Comparison of ENCODE assay signal across 19 cellular contexts in the genomic region with DNA sequence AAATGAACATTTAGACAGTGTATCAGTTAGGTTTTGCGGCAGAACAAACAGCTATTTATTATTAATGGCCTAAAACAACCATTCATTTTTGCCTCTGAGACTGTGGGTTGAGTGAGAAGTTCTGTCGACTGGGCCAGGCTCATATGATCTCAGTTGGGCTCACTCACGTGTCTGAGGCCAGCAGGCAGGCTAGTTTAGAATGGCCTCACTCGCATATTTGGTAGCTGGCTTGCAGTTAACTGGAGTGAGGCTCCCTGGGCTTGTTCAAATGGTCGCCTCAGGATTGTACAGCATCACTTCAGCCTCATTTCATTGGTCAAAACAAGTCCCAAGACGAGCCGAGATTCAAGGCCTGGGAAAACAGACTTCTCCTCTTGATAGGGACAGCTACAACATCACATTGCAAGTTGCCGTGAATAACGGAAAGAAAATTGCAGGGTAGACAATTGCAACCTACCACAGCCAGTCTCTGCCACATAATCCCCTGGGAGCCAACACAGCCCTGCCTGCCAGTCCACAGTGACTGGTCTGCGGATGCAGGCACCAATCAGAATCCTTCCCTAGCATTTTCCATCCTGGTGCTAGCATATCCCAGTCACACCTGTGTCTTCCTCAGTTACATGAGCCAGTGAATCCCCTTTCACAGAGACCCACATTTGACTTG. TPM values are rescaled to one million over a fixed set of nuclear protein-coding genes. Genes with fewer than 3 reads are reported as not detected.
DNase-seq lines count a peak whose midpoint lies in the region; ATAC-seq and TF ChIP-seq lines count a peak whose summit lies in the region.
"Had no signal": no experiment of that assay in that cellular context is flagged by ENCODE, and none has a peak within 500 bp of the region (broad histone marks: within the 10 kb centered on the region; RNA-seq: fewer than 3 reads in every experiment).

No MANE protein-coding gene starts in this region.

- DNase-seq in T-helper 1 cell (no peak), CD14-positive monocyte (ENCODE audit: low spot score) (no peak), SK-N-DZ (ENCODE audit: low spot score) (peak; percentile 38), lower lobe of right lung (peak; percentile 13), NCI-H1417 (lab: John Stamatoyannopoulos, UW) (no peak), GM19240 (ENCODE audit: insufficient read length, low spot score) (no peak)
- DNase-seq in stimulated activated CD4-positive, alpha-beta T cell treated with anti-CD3 and anti-CD28 coated beads, Interleukin-2, amount 100 ng/mL, for 24 hours, result no peak
- DNase-seq: adrenal gland; dermis blood vessel endothelial cell; DMS 273 treated with DMSO at 0.1 percent for 48 hours; foreskin fibroblast; NCI-H1436 treated with DMSO at 0.1 percent for 48 hours; stimulated activated CD4-positive, alpha-beta T cell treated with anti-CD3 and anti-CD28 coated beads, Interleukin-2, amount 100 ng/mL, for 48 hours; upper lobe of right lung had no signal

- no peak overlapping the region for H3K27ac ChIP-seq in lower lobe of right lung
- H3K27ac ChIP-seq: adrenal gland, hepatocyte, prostate gland had no signal

- H3K9me3 ChIP-seq in lower lobe of right lung, result no peaks in the 10 kb centered on the region
- H3K9me3 ChIP-seq: adrenal gland, prostate gland, upper lobe of right lung had no signal

- no peaks in the 10 kb centered on the region for H3K27me3 Mint-ChIP-seq in T-helper 1 cell treated with Interleukin-12 subunit alpha and Interleukin-12 subunit beta and Interleukin-4 antibody, amounts not matched to agents 30 μg/mL and 1 μg/mL, for 36 hours (ENCODE audit: low read depth)
- peaks cover 11 to 18% (median 12%) of the 10 kb centered on the region in 3 donors for H3K27me3 Mint-ChIP-seq in CD14-positive monocyte (ENCODE audit: low read depth in 3 of 3)
- H3K27me3 Mint-ChIP-seq: memory B cell had no signal

- ATAC-seq in lower lobe of right lung, result no peak

- H3K4me1 ChIP-seq in lower lobe of right lung, result peaks cover 13% of the 10 kb centered on the region
- H3K4me1 ChIP-seq: adrenal gland, prostate gland had no signal

- peaks cover 55% of the 10 kb centered on the region for H3K4me1 Mint-ChIP-seq in T-helper 1 cell treated with Interleukin-12 subunit alpha and Interleukin-12 subunit beta and Interleukin-4 antibody, amounts not matched to agents 30 μg/mL and 1 μg/mL, for 36 hours (ENCODE audit: low read depth)
- H3K4me1 Mint-ChIP-seq in CD14-positive monocyte, result peaks cover 56% of the 10 kb centered on the region

- H3K4me3 ChIP-seq in lower lobe of right lung, result no peak overlapping the region
- H3K4me3 ChIP-seq: adrenal gland, hepatocyte, prostate gland, upper lobe of right lung had no signal

- TF ChIP-seq CTCF in CD14-positive monocyte (IDR thresholded peaks at IDR 0.05) (no peak), lower lobe of right lung (IDR thresholded peaks at IDR 0.05) (no peak)

- no peaks in the 10 kb centered on the region for H3K36me3 ChIP-seq in lower lobe of right lung
- H3K36me3 ChIP-seq: adrenal gland, prostate gland, upper lobe of right lung had no signal

- intact Hi-C loops in CD14-positive monocyte (cut with micrococcal nuclease), result no loop called here
- intact Hi-C loops in lower lobe of right lung (cut with DNase I), result no loop called here

- H3K36me3 Mint-ChIP-seq in T-helper 1 cell treated with Interleukin-12 subunit alpha and Interleukin-12 subunit beta and Interleukin-4 antibody, amounts not matched to agents 30 μg/mL and 1 μg/mL, for 36 hours (ENCODE audit: low read depth), result peaks cover 12% of the 10 kb centered on the region
- peaks cover 9 to 15% of the 10 kb centered on the region in 2 donors for H3K36me3 Mint-ChIP-seq in CD14-positive monocyte
- H3K36me3 Mint-ChIP-seq: memory B cell had no signal

- peak overlapping the region; percentile 99 for H3K27ac Mint-ChIP-seq in T-helper 1 cell treated with Interleukin-12 subunit alpha and Interleukin-12 subunit beta and Interleukin-4 antibody, amounts not matched to agents 30 μg/mL and 1 μg/mL, for 36 hours
- H3K27ac Mint-ChIP-seq in CD14-positive monocyte, result peak overlapping the region in 5 of 7 donors; percentile 72 to 99 (median 98)

- H3K4me3 Mint-ChIP-seq in T-helper 1 cell treated with Interleukin-12 subunit alpha and Interleukin-12 subunit beta and Interleukin-4 antibody, amounts not matched to agents 30 μg/mL and 1 μg/mL, for 36 hours, result no peak overlapping the region
- peak overlapping the region in 1 of 2 donors; percentile 43 for H3K4me3 Mint-ChIP-seq in CD14-positive monocyte
- H3K4me3 Mint-ChIP-seq: memory B cell, nephron had no signal

- H3K9me3 Mint-ChIP-seq in T-helper 1 cell treated with Interleukin-12 subunit alpha and Interleukin-12 subunit beta and Interleukin-4 antibody, amounts not matched to agents 30 μg/mL and 1 μg/mL, for 36 hours, result peaks cover 8% of the 10 kb centered on the region
- peaks cover 0 to 3% (median 0%) of the 10 kb centered on the region in 7 donors for H3K9me3 Mint-ChIP-seq in CD14-positive monocyte
- H3K9me3 Mint-ChIP-seq: memory B cell, nephron had no signal

- H3K27me3 ChIP-seq in lower lobe of right lung (ENCODE audit: low read depth), result no peaks in the 10 kb centered on the region
- H3K27me3 ChIP-seq: adrenal gland, hepatocyte, upper lobe of right lung had no signal

RNA-seq across cellular contexts. Expression of a gene that starts 23.1 kb away (rescaled TPM):
- polyA plus RNA-seq in CD14-positive monocyte, result 10 to 100 TPM; 36.6 to 52.3 TPM
- 109 and 110 TPM in 2 replicates for polyA plus RNA-seq in SK-N-DZ (2014; cell fraction: cytosol; rRNA removed)
- polyA plus RNA-seq in SK-N-DZ (2014; cell fraction: nucleus; rRNA removed), result 98.3 and 106 TPM in 2 replicates
- total RNA-seq in lower lobe of right lung, result 28.5 TPM

Comparison
In these comparisons a context has a peak if more than half of its experiments do, and no peak if none do; other contexts are left out.
1. DNase-seq: peak in SK-N-DZ (single experiment) and lower lobe of right lung (single experiment); none in T-helper 1 cell (0 of 5), CD14-positive monocyte (single experiment), stimulated activated CD4-positive, alpha-beta T cell treated with anti-CD3 and anti-CD28 coated beads, Interleukin-2, amount 100 ng/mL, for 24 hours (0 of 2), NCI-H1417 (0 of 3) and GM19240 (single experiment).